ENCODE assay signal across 1 cellular context in the genomic region with DNA sequence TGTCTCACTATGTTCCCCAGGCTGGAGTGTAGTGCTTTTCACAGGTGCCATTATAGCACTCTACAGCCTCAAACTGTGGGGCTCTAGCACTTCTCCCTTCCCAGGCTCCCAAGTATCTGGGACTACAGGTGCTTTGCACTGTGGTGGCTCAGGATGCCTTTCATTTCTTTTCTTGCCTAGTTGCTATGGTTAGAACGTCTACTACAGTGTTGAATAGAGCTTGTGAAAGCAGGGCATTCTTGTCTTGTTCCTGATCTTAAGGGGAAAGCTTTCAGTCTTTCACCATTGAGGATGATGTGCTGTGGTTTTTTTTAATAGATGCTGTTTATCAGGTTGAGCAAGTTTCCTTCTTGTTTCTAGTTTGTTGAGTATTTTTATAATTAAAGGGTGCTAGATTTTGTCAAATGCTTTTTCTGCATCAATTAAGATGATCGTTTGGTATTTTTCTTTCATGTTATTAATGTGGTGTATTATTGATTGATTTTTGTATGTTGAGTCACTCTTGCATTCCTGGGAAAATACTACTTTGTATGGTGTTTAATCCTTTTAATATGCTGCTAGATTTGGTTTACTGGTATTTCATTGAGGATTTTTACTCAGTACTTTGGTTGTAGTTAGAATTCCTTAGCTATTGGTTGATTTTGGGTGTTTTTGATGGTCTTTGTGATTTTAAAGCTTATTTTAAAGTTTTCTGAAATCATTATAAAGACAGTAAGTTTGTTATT.
TF ChIP-seq lines count a peak whose summit lies in the region.

No MANE protein-coding gene starts in this region.

TF ChIP-seq in IMR-90, 13 proteins besides CTCF, POLR2A, EP300 and RAD21:
- TF ChIP-seq, protein P1, sequence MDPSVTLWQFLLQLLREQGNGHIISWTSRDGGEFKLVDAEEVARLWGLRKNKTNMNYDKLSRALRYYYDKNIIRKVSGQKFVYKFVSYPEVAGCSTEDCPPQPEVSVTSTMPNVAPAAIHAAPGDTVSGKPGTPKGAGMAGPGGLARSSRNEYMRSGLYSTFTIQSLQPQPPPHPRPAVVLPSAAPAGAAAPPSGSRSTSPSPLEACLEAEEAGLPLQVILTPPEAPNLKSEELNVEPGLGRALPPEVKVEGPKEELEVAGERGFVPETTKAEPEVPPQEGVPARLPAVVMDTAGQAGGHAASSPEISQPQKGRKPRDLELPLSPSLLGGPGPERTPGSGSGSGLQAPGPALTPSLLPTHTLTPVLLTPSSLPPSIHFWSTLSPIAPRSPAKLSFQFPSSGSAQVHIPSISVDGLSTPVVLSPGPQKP (IDR thresholded peaks at IDR 0.05; ENCODE audit: borderline replicate concordance, low read depth, low read length): no peak
- no peak for TF ChIP-seq MAFK (IDR thresholded peaks at IDR 0.05; ENCODE audit: low read depth, low read length)
- no peak for TF ChIP-seq CEBPB (IDR thresholded peaks at IDR 0.05; ENCODE audit: low read depth, low read length)
- no peak for TF ChIP-seq RCOR1 (IDR thresholded peaks at IDR 0.05; ENCODE audit: insufficient replicate concordance, low read length)
- TF ChIP-seq SMC3 (IDR thresholded peaks at IDR 0.05; ENCODE audit: low read depth, low read length): no peak
- TF ChIP-seq, protein P2, sequence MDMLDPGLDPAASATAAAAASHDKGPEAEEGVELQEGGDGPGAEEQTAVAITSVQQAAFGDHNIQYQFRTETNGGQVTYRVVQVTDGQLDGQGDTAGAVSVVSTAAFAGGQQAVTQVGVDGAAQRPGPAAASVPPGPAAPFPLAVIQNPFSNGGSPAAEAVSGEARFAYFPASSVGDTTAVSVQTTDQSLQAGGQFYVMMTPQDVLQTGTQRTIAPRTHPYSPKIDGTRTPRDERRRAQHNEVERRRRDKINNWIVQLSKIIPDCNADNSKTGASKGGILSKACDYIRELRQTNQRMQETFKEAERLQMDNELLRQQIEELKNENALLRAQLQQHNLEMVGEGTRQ (IDR thresholded peaks at IDR 0.05; ENCODE audit: low read depth, low read length): no peak
- no peak for TF ChIP-seq BHLHE40 (IDR thresholded peaks at IDR 0.05; ENCODE audit: low read depth, low read length)
- TF ChIP-seq RFX5 (IDR thresholded peaks at IDR 0.05; ENCODE audit: low read depth, low read length): no peak
- TF ChIP-seq MXI1 (IDR thresholded peaks at IDR 0.05; ENCODE audit: borderline replicate concordance, low read depth, low read length): no peak
- TF ChIP-seq CHD1 (IDR thresholded peaks at IDR 0.05; ENCODE audit: low read depth, low read length): no peak
